Comparison of ENCODE assay signal across 8 cellular contexts in genomic region chr19:4730740-4731171, GRCh38. TPM values are rescaled to one million over a fixed set of nuclear protein-coding genes. Genes with fewer than 3 reads are reported as not detected.
DNase-seq lines count a peak whose midpoint lies in the region; ATAC-seq and TF ChIP-seq lines count a peak whose summit lies in the region.

No MANE protein-coding gene starts in this region.

- H3K36me3 ChIP-seq in colonic mucosa: no peaks in the 10 kb centered on the region
- H3K36me3 ChIP-seq in neutrophil: no peaks in the 10 kb centered on the region

- H3K9me3 ChIP-seq in colonic mucosa: no peaks in the 10 kb centered on the region
- H3K9me3 ChIP-seq in neutrophil: no peaks in the 10 kb centered on the region

- H3K4me1 ChIP-seq in colonic mucosa (no peaks in the 10 kb centered on the region), neutrophil (ENCODE audit: control insufficient read depth in 1 of 2, insufficient read depth in 1 of 2, low read depth in 1 of 2, low read length in 1 of 2) (no peaks in the 10 kb centered on the region)

- H3K4me3 ChIP-seq in colonic mucosa: no peak overlapping the region
- no peak overlapping the region for H3K4me3 ChIP-seq in neutrophil (ENCODE audit: low read depth in 1 of 2, low read length in 1 of 2)

- no peak overlapping the region for H3K9ac ChIP-seq in colonic mucosa (ENCODE audit: low read depth in 2 of 2, low read length in 2 of 2)

- H3K27ac ChIP-seq in colonic mucosa (no peak overlapping the region), neutrophil (no peak overlapping the region)

- H3K27me3 ChIP-seq in colonic mucosa: no peaks in the 10 kb centered on the region
- H3K27me3 ChIP-seq in neutrophil: peaks cover 12% of the 10 kb centered on the region

- DNase-seq in Right ventricle myocardium inferior (ENCODE audit: missing footprints) (peak; percentile 66), cardiac septum (ENCODE audit: low spot score) (no peak), colonic mucosa (peak; percentile 55), COR-L47 (lab: John Stamatoyannopoulos, UW) (no peak), GM03348 (ENCODE audit: low spot score) (no peak), cerebellum (ENCODE audit: low spot score) (no peak)
- peak; percentile 47 for DNase-seq in activated CD4-positive, alpha-beta T cell treated with anti-CD3 and anti-CD28 coated beads for 1 hour

- ATAC-seq in Right ventricle myocardium inferior: no peak

- TF ChIP-seq CTCF in colonic mucosa (IDR thresholded peaks at IDR 0.05) (peak; percentile 32), neutrophil (IDR thresholded peaks at IDR 0.05) (peak; percentile 74)

- intact Hi-C loops in Right ventricle myocardium inferior (cut with DNase I): no loop called here
- intact Hi-C loops in cardiac septum (cut with DNase I): no loop called here
- intact Hi-C loops in colonic mucosa (cut with DNase I): no loop called here

RNA-seq across cellular contexts. Expression of gene DPP9, which starts 7.1 kb away (rescaled TPM):
- total RNA-seq in Right ventricle myocardium inferior (52.7 TPM), cardiac septum (39.0 TPM), colonic mucosa (100 to 1,000 TPM in 1 of 2 donors, 10 to 100 TPM in 1; 56.3 to 100 TPM), cerebellum (19.1 TPM)

Comparison
In these comparisons a context has a peak if more than half of its experiments do, and no peak if none do; other contexts are left out.
1. DNase-seq: peak in Right ventricle myocardium inferior (single experiment), activated CD4-positive, alpha-beta T cell treated with anti-CD3 and anti-CD28 coated beads for 1 hour (single experiment) and colonic mucosa (single experiment); none in cardiac septum (single experiment), COR-L47 (single experiment), GM03348 (single experiment) and cerebellum (single experiment).